ENCODE assay signal across 9 cellular contexts in genomic region chr9:37984672-37985611, GRCh38.
A peak's percentile ranks its signal among the peaks of the same experiment; 100 is the strongest.
DNase-seq lines count a peak whose midpoint lies in the region; ATAC-seq, FAIRE-seq and TF ChIP-seq lines count a peak whose summit lies in the region.
"Had no signal": no experiment of that assay in that cellular context is flagged by ENCODE, and none has a peak within 500 bp of the region (broad histone marks: within the 10 kb centered on the region; RNA-seq: fewer than 3 reads in every experiment).

No MANE protein-coding gene starts in this region.

- dilution Hi-C loops in keratinocyte (cut with MboI; ENCODE audit: extremely low pct_ligation_motif_present, low sequenced_read_pairs): no loop called here

- H3K9ac ChIP-seq in adipocyte (ENCODE audit: low read length) (no peak overlapping the region), keratinocyte (ENCODE audit: control insufficient read depth, extremely low read depth, insufficient read depth, low read length) (no peak overlapping the region)

- H3K4me1 ChIP-seq in BE2C (peaks cover 30% of the 10 kb centered on the region), adipocyte (ENCODE audit: control insufficient read depth, insufficient read depth, low read length) (peaks cover 7% of the 10 kb centered on the region), keratinocyte (ENCODE audit: control insufficient read depth, extremely low read depth, insufficient read depth, low read length) (peaks cover 13% of the 10 kb centered on the region)

- H3K9me1 ChIP-seq in keratinocyte (ENCODE audit: control insufficient read depth, extremely low read depth, insufficient read depth, low read length): no peaks in the 10 kb centered on the region

- DNase-seq in BE2C (peak; percentile 68), NCI-H1436 (lab: John Stamatoyannopoulos, UW) (peak; percentile 64), adipocyte (ENCODE audit: low read depth) (peak; percentile 45), keratinocyte (ENCODE audit: low read depth, low spot score) (no peak), 8988T (no peak), HuH-7 (ENCODE audit: low spot score) (no peak)

- H3K4me2 ChIP-seq in keratinocyte (ENCODE audit: control insufficient read depth, extremely low read depth, insufficient read depth, low read depth, low read length): peak overlapping the region; percentile 53

- H3K27ac ChIP-seq in keratinocyte (ENCODE audit: control insufficient read depth, insufficient read depth, low read length): peak overlapping the region; percentile 19
- H3K27ac ChIP-seq: HL-60 had no signal

- peaks cover 50% of the 10 kb centered on the region for H3K79me2 ChIP-seq in keratinocyte (ENCODE audit: control insufficient read depth, insufficient read depth, low read length)

- H3K27me3 ChIP-seq in BE2C: no peaks in the 10 kb centered on the region
- no peaks in the 10 kb centered on the region for H3K27me3 ChIP-seq in adipocyte (replicated peaks; ENCODE audit: control insufficient read depth, insufficient read depth, low read length)
- H3K27me3 ChIP-seq in keratinocyte (ENCODE audit: control insufficient read depth, extremely low read depth, insufficient read depth, low read length): no peaks in the 10 kb centered on the region

- H4K20me1 ChIP-seq in keratinocyte (ENCODE audit: control insufficient read depth, extremely low read depth, insufficient read depth, low read length): no peaks in the 10 kb centered on the region

- ATAC-seq in HG03025 (IDR thresholded peaks at IDR 0.05; ENCODE audit: low FRiP score, unreplicated experiment) (no peak), GM21717 (IDR thresholded peaks at IDR 0.05; ENCODE audit: unreplicated experiment) (no peak)

- FAIRE-seq in keratinocyte (lab: Jason Lieb, UNC): peak; percentile 75

- H3K4me3 ChIP-seq in BE2C (ENCODE audit: low read depth, low read length) (no peak overlapping the region), adipocyte (ENCODE audit: low read length) (no peak overlapping the region), keratinocyte (ENCODE audit: control insufficient read depth in 2 of 3, extremely low read depth in 1 of 3, insufficient read depth in 2 of 3, low read depth in 1 of 3, low read length in 3 of 3) (no peak overlapping the region)

- no peak overlapping the region for H2AFZ ChIP-seq in keratinocyte (ENCODE audit: control insufficient read depth, low read length)

- H3K36me3 ChIP-seq in BE2C: no peaks in the 10 kb centered on the region; the same call in 1 of the 2 replicates
- no peaks in the 10 kb centered on the region for H3K36me3 ChIP-seq in adipocyte (ENCODE audit: control insufficient read depth, insufficient read depth, low read length, severe bottlenecking)
- H3K36me3 ChIP-seq in keratinocyte (ENCODE audit: control insufficient read depth in 2 of 2, extremely low read depth in 1 of 2, insufficient read depth in 2 of 2, low read length in 2 of 2): peaks cover 5 to 13% of the 10 kb centered on the region in 2 experiments

- H3K9me3 ChIP-seq in BE2C (no peaks in the 10 kb centered on the region), adipocyte (ENCODE audit: control insufficient read depth, low read length) (no peaks in the 10 kb centered on the region), keratinocyte (ENCODE audit: control insufficient read depth, low read depth, low read length) (no peaks in the 10 kb centered on the region)

- TF ChIP-seq CTCF in BE2C (IDR thresholded peaks at IDR 0.05; ENCODE audit: low read depth, low read length) (peak; percentile 47), keratinocyte (optimal IDR thresholded peaks at IDR 0.05 in 1 of 3, IDR thresholded peaks at IDR 0.05 in 1 of 3, conservative IDR thresholded peaks at IDR 0.05 in 1 of 3; ENCODE audit: extremely low read depth in 1 of 3, insufficient read depth in 2 of 3, low read length in 3 of 3) (no peak)

Comparison
In these comparisons a context has a peak if more than half of its experiments do, and no peak if none do; other contexts are left out.
1. DNase-seq: peak in BE2C (single experiment), NCI-H1436 (single experiment) and adipocyte (single experiment); none in keratinocyte (single experiment), 8988T (single experiment) and HuH-7 (single experiment).